ENCODE assay signal across 15 cellular contexts in genomic region chr22:25230760-25231159, GRCh38. TPM values are rescaled to one million over a fixed set of nuclear protein-coding genes. Genes with fewer than 3 reads are reported as not detected.
"Had no signal": no experiment of that assay in that cellular context is flagged by ENCODE, and none has a peak within 500 bp of the region (broad histone marks: within the 10 kb centered on the region; RNA-seq: fewer than 3 reads in every experiment).

No MANE protein-coding gene starts in this region.

RNA-seq across cellular contexts. Expression of gene CRYBB2, which starts 11.3 kb away (rescaled TPM):
- total RNA-seq: activated naive CD4-positive, alpha-beta T cell treated with anti-CD3 and anti-CD28 coated beads for 36 hours; activated naive CD4-positive, alpha-beta T cell treated with anti-CD3 and anti-CD28 coated beads, Interleukin-2, amount 50 U/mL, for 72 hours; activated naive CD8-positive, alpha-beta T cell treated with anti-CD3 and anti-CD28 coated beads for 36 hours; activated naive CD8-positive, alpha-beta T cell treated with anti-CD3 and anti-CD28 coated beads, Interleukin-2, amount 10 ng/mL, durations not matched to agents 7 days and 5 days; activated T-helper 1 cell treated with anti-CD3 and anti-CD28 coated beads, Interleukin-12 subunit alpha, Interleukin-12 subunit beta, Interleukin-2, Interleukin-4 antibody, amounts not matched to agents 30 ng/mL and 10 ng/mL and 1 ng/mL, durations not matched to agents 14 hours and 24 hours and 36 hours; activated T-helper 2 cell treated with anti-CD3 and anti-CD28 coated beads, Interferon-gamma antibody, Interleukin-2, Interleukin-4, amounts not matched to agents 10 μg/mL and 5 μg/mL and 100 μg/mL, durations not matched to agents 14 hours and 24 hours and 36 hours; adrenal gland; ascending aorta; astrocyte; body of pancreas; cardiac muscle cell; cardiac septum; cerebellum; chondrocyte had no signal

RNA-seq across cellular contexts. Expression of gene CRYBB3, which starts 31.1 kb away (rescaled TPM):
- total RNA-seq: activated naive CD4-positive, alpha-beta T cell treated with anti-CD3 and anti-CD28 coated beads for 36 hours; activated T-helper 17 cell treated with anti-CD3 and anti-CD28 coated beads, Interleukin-2, amount 50 U/mL, for 72 hours; ascending aorta; body of pancreas; cardiac muscle cell; cardiac septum; cerebellum; chondrocyte had no signal
